In genomic region chr7:47711776-47712175, GRCh38 we compare ENCODE assay signal across 1 cellular context.
TF ChIP-seq lines count a peak whose summit lies in the region.

No MANE protein-coding gene starts in this region.

TF ChIP-seq in HEK293T, 16 proteins besides CTCF, POLR2A, EP300 and RAD21 (continued from another document):
- no peak for TF ChIP-seq SUZ12 (IDR thresholded peaks at IDR 0.05)
- TF ChIP-seq SP1 (IDR thresholded peaks at IDR 0.05): no peak
- TF ChIP-seq FOXM1 (IDR thresholded peaks at IDR 0.05; ENCODE audit: borderline replicate concordance): no peak
- no peak for TF ChIP-seq ZNF384 (IDR thresholded peaks at IDR 0.05)
- TF ChIP-seq ELF4 (IDR thresholded peaks at IDR 0.05): no peak
- no peak for TF ChIP-seq CTBP1 (IDR thresholded peaks at IDR 0.05; ENCODE audit: borderline replicate concordance)
- no peak for TF ChIP-seq FOXA1 (IDR thresholded peaks at IDR 0.05)
- TF ChIP-seq FOXK2 (IDR thresholded peaks at IDR 0.05): no peak
